9 cellular contexts compared by ENCODE assay signal in genomic region chr13:44523176-44524017, GRCh38. TPM values are rescaled to one million over a fixed set of nuclear protein-coding genes. Genes with fewer than 3 reads are reported as not detected.
A peak's percentile ranks its signal among the peaks of the same experiment; 100 is the strongest.
DNase-seq lines count a peak whose midpoint lies in the region; TF ChIP-seq lines count a peak whose summit lies in the region.
"Had no signal": no experiment of that assay in that cellular context is flagged by ENCODE, and none has a peak within 500 bp of the region (broad histone marks: within the 10 kb centered on the region; RNA-seq: fewer than 3 reads in every experiment).

No MANE protein-coding gene starts in this region.

- H3K4me1 Mint-ChIP-seq in chondrocyte (ENCODE audit: low read depth): peaks cover 16% of the 10 kb centered on the region
- H3K4me1 Mint-ChIP-seq in activated naive CD8-positive, alpha-beta T cell treated with anti-CD3 and anti-CD28 coated beads for 36 hours: no peaks in the 10 kb centered on the region

- peaks cover 17% of the 10 kb centered on the region for H3K4me1 ChIP-seq in cardiac muscle cell (ENCODE audit: low read depth)
- peaks cover 18% of the 10 kb centered on the region for H3K4me1 ChIP-seq in left ventricle myocardium inferior

- H3K36me3 ChIP-seq in cardiac muscle cell: no peaks in the 10 kb centered on the region
- no peaks in the 10 kb centered on the region for H3K36me3 ChIP-seq in left ventricle myocardium inferior
- no peaks in the 10 kb centered on the region for H3K36me3 ChIP-seq in SK-N-MC (ENCODE audit: insufficient read depth, low read length)

- H3K36me3 Mint-ChIP-seq in chondrocyte (ENCODE audit: low read depth): no peaks in the 10 kb centered on the region
- H3K36me3 Mint-ChIP-seq in activated naive CD8-positive, alpha-beta T cell treated with anti-CD3 and anti-CD28 coated beads for 36 hours: peaks cover 8% of the 10 kb centered on the region

- H3K4me3 ChIP-seq in cardiac muscle cell (no peak overlapping the region), left ventricle myocardium inferior (no peak overlapping the region), SK-N-MC (no peak overlapping the region)

- intact Hi-C loops in left ventricle myocardium inferior (cut with micrococcal nuclease): no loop called here

- DNase-seq in cardiac muscle cell (ENCODE audit: low read depth in 1 of 2, low spot score in 1 of 2) (peak; percentile 13 to 63), left ventricle myocardium inferior (no peak), SK-N-MC (ENCODE audit: low read depth, low spot score) (no peak), hepatic stellate cell (ENCODE audit: low spot score) (peak; percentile 2), chondrocyte (ENCODE audit: low spot score) (no peak), HuH-7.5 (ENCODE audit: low spot score) (no peak), NCI-H2196 (lab: John Stamatoyannopoulos, UW; ENCODE audit: unreplicated experiment) (no peak)
- no peak for DNase-seq in activated naive CD8-positive, alpha-beta T cell treated with anti-CD3 and anti-CD28 coated beads for 36 hours

- peak overlapping the region; percentile 27 for H3K27ac ChIP-seq in cardiac muscle cell
- H3K27ac ChIP-seq in left ventricle myocardium inferior (replicated peaks): no peak overlapping the region
- peak overlapping the region; percentile 55; the same call in 1 of the 2 replicates for H3K27ac ChIP-seq in SK-N-MC

- no peaks in the 10 kb centered on the region for H3K9me3 ChIP-seq in cardiac muscle cell (ENCODE audit: low read depth)
- H3K9me3 ChIP-seq in left ventricle myocardium inferior (replicated peaks): no peaks in the 10 kb centered on the region
- H3K9me3 ChIP-seq in SK-N-MC (ENCODE audit: low read depth, low read length): no peaks in the 10 kb centered on the region
- H3K9me3 ChIP-seq: Caco-2 had no signal

- H3K9me3 Mint-ChIP-seq in chondrocyte (ENCODE audit: low read depth): no peaks in the 10 kb centered on the region
- H3K9me3 Mint-ChIP-seq in activated naive CD8-positive, alpha-beta T cell treated with anti-CD3 and anti-CD28 coated beads for 36 hours: no peaks in the 10 kb centered on the region

- TF ChIP-seq CTCF in cardiac muscle cell (IDR thresholded peaks at IDR 0.05; ENCODE audit: low read depth, low read length) (no peak), left ventricle myocardium inferior (IDR thresholded peaks at IDR 0.05; ENCODE audit: borderline replicate concordance) (no peak), chondrocyte (IDR thresholded peaks at IDR 0.05) (no peak)

- no peak overlapping the region for H3K27ac Mint-ChIP-seq in chondrocyte (ENCODE audit: unreplicated experiment)
- H3K27ac Mint-ChIP-seq in activated naive CD8-positive, alpha-beta T cell treated with anti-CD3 and anti-CD28 coated beads for 36 hours: no peak overlapping the region

- no peaks in the 10 kb centered on the region for H3K27me3 ChIP-seq in cardiac muscle cell
- no peaks in the 10 kb centered on the region for H3K27me3 ChIP-seq in left ventricle myocardium inferior (ENCODE audit: low read depth)

- no peak overlapping the region for H3K9ac ChIP-seq in SK-N-MC (ENCODE audit: insufficient read length)

- H3K4me3 Mint-ChIP-seq in chondrocyte (ENCODE audit: unreplicated experiment): no peak overlapping the region
- no peak overlapping the region for H3K4me3 Mint-ChIP-seq in activated naive CD8-positive, alpha-beta T cell treated with anti-CD3 and anti-CD28 coated beads for 36 hours

- no peaks in the 10 kb centered on the region for H3K27me3 Mint-ChIP-seq in chondrocyte (ENCODE audit: low read depth)
- H3K27me3 Mint-ChIP-seq in activated naive CD8-positive, alpha-beta T cell treated with anti-CD3 and anti-CD28 coated beads for 36 hours: no peaks in the 10 kb centered on the region

RNA-seq across cellular contexts. Expression of gene TSC22D1, which starts 52.7 kb away (rescaled TPM):
- total RNA-seq in cardiac muscle cell: 213 and 226 TPM in 2 replicates
- 455 and 555 TPM in 2 replicates for polyA plus RNA-seq in cardiac muscle cell
- 158 TPM for total RNA-seq in left ventricle myocardium inferior
- 102 to 130 TPM (median 125 TPM) in 3 replicates for total RNA-seq in chondrocyte
- 1 to 10 TPM; 6.0 to 6.7 TPM for total RNA-seq in activated naive CD8-positive, alpha-beta T cell treated with anti-CD3 and anti-CD28 coated beads for 36 hours

Comparison
In these comparisons a context has a peak if more than half of its experiments do, and no peak if none do; other contexts are left out.
1. DNase-seq: peak in cardiac muscle cell (2 of 2) and hepatic stellate cell (single experiment); none in left ventricle myocardium inferior (single experiment), SK-N-MC (single experiment), chondrocyte (single experiment), HuH-7.5 (single experiment), NCI-H2196 (single experiment) and activated naive CD8-positive, alpha-beta T cell treated with anti-CD3 and anti-CD28 coated beads for 36 hours (single experiment).
2. RNA of gene TSC22D1, which starts 52.7 kb away (total RNA-seq): 213 to 226 TPM in cardiac muscle cell, 158 TPM in left ventricle myocardium inferior (single experiment) and 102 to 130 TPM in chondrocyte; 6.0 to 6.7 TPM in activated naive CD8-positive, alpha-beta T cell treated with anti-CD3 and anti-CD28 coated beads for 36 hours; every median in the first group is over 10 times any median in the second.